Comparison of ENCODE assay signal across 8 cellular contexts in genomic region chr2:38602732-38603401, GRCh38. TPM values are rescaled to one million over a fixed set of nuclear protein-coding genes. Genes with fewer than 3 reads are reported as not detected.
DNase-seq lines count a peak whose midpoint lies in the region; ATAC-seq, FAIRE-seq and TF ChIP-seq lines count a peak whose summit lies in the region.

TSS of gene HNRNPLL (minus strand) at chr2:38602928. CDS start at chr2:38602626, 302 bp downstream.

- no peaks in the 10 kb centered on the region for H3K9me3 Mint-ChIP-seq in astrocyte (ENCODE audit: unreplicated experiment)

- peaks cover 46% of the 10 kb centered on the region for H3K79me2 ChIP-seq in astrocyte (ENCODE audit: insufficient read depth, low read length)

- H3K27me3 ChIP-seq in astrocyte (ENCODE audit: insufficient read depth, low read length), result no peaks in the 10 kb centered on the region
- H3K27me3 ChIP-seq in right cardiac atrium (ENCODE audit: control insufficient read depth, insufficient read depth), result no peaks in the 10 kb centered on the region

- H3K27ac Mint-ChIP-seq in astrocyte (ENCODE audit: unreplicated experiment), result peak within 1 kb of the TSS; percentile 78

- DNase-seq in GM13976 (ENCODE audit: low spot score) (peak; percentile 97), NCI-H1930 (lab: John Stamatoyannopoulos, UW) (peak; percentile 95 to 97), T-helper 9 cell (peak; percentile 93), astrocyte (ENCODE audit: low read depth) (peak; percentile 95), right cardiac atrium (peak; percentile 98 to 100 (median 99)), pulmonary artery endothelial cell (ENCODE audit: low read depth, low spot score) (peak; percentile 89), urothelium cell line (ENCODE audit: low spot score) (peak; percentile 99)

- ATAC-seq in HG02938 (IDR thresholded peaks at IDR 0.05; ENCODE audit: unreplicated experiment) (peak; percentile 65), right cardiac atrium (peak; percentile 97)

- FAIRE-seq in astrocyte (lab: Jason Lieb, UNC), result peak; percentile 54
- peak; percentile 94 for FAIRE-seq in urothelium cell line (lab: Jason Lieb, UNC)

- H3K27ac ChIP-seq in astrocyte (ENCODE audit: low read depth, low read length), result peak within 1 kb of the TSS; percentile 86
- peak within 1 kb of the TSS; percentile 96 for H3K27ac ChIP-seq in right cardiac atrium (ENCODE audit: low read length)

- peaks cover 25% of the 10 kb centered on the region for H3K4me1 Mint-ChIP-seq in astrocyte (ENCODE audit: low read depth, unreplicated experiment)

- peak within 1 kb of the TSS; percentile 94 for H3K9ac ChIP-seq in astrocyte (ENCODE audit: low read length)

- peak within 1 kb of the TSS; percentile 91 for H3K4me3 Mint-ChIP-seq in astrocyte (ENCODE audit: unreplicated experiment)

- no peaks in the 10 kb centered on the region for H3K36me3 ChIP-seq in astrocyte (ENCODE audit: insufficient read depth, low read length)

- in situ Hi-C loops in GM13976 (cut with MboI; ENCODE audit: low sequenced_read_pairs, unreplicated experiment), result loop anchor here (10.0 kb wide), 1 partner anchor 122 kb away; no protein-coding TSS in a partner anchor

- H3K4me3 ChIP-seq in astrocyte (ENCODE audit: insufficient read depth, low read depth, low read length), result peak within 1 kb of the TSS; percentile 71
- peak within 1 kb of the TSS; percentile 92 for H3K4me3 ChIP-seq in right cardiac atrium (ENCODE audit: low read length)

- peak within 1 kb of the TSS; percentile 96 for H3K4me2 ChIP-seq in astrocyte (ENCODE audit: low read length)

- no peaks in the 10 kb centered on the region for H3K27me3 Mint-ChIP-seq in astrocyte (ENCODE audit: low read depth, unreplicated experiment)

- TF ChIP-seq CTCF in GM13976 (IDR thresholded peaks at IDR 0.05; ENCODE audit: borderline replicate concordance, control extremely low read depth, extremely low read depth, insufficient read depth, missing control alignments), result peak; percentile 8
- no peak for TF ChIP-seq CTCF in astrocyte (IDR thresholded peaks at IDR 0.05; ENCODE audit: insufficient read depth, low read depth, low read length)

- intact Hi-C loops in right cardiac atrium (cut with DNase I), result loop anchor here in 3 of 4 donors (5.0 kb wide), 2 partner anchors 64 to 119 kb away; partner anchors contain the start of gene GALM (in 1 of the 3)

- WGBS in right cardiac atrium, result under 1% methylated on average over 75 of the region's 75 CpGs

- no peaks in the 10 kb centered on the region for H3K36me3 Mint-ChIP-seq in astrocyte (ENCODE audit: low read depth, unreplicated experiment)

- H3K9me3 ChIP-seq in astrocyte (ENCODE audit: insufficient read depth, low read depth, low read length) (no peaks in the 10 kb centered on the region), right cardiac atrium (ENCODE audit: control insufficient read depth, low read length) (no peaks in the 10 kb centered on the region)

- H3K4me1 ChIP-seq in astrocyte (ENCODE audit: insufficient read depth, low read length) (peaks cover 15% of the 10 kb centered on the region), right cardiac atrium (ENCODE audit: control insufficient read depth, insufficient read depth, low read length) (peaks cover 3% of the 10 kb centered on the region)

- H4K20me1 ChIP-seq in astrocyte (ENCODE audit: insufficient read depth, low read length), result peaks cover 31% of the 10 kb centered on the region

- H2AFZ ChIP-seq in astrocyte (ENCODE audit: low read depth, low read length), result peak within 1 kb of the TSS; percentile 94

RNA-seq across cellular contexts. Expression of gene HNRNPLL, which starts in this region (rescaled TPM):
- 55.9 and 57.5 TPM in 2 replicates for total RNA-seq in astrocyte
- 10 to 100 TPM; 33.3 to 38.7 (median 34.9) TPM for total RNA-seq in right cardiac atrium
- 11.3 TPM for polyA plus RNA-seq in right cardiac atrium
- 36.7 and 50.0 TPM in 2 replicates for total RNA-seq in pulmonary artery endothelial cell

Comparison
In these comparisons a context has a peak if more than half of its experiments do, and no peak if none do; other contexts are left out.
1. Peak in every context shown above with its lines: DNase-seq, ATAC-seq, H3K4me3 ChIP-seq and H3K27ac ChIP-seq.